In genomic region chr16:11632455-11632921, GRCh38 we compare ENCODE assay signal across 1 cellular context.
TF ChIP-seq lines count a peak whose summit lies in the region.

No MANE protein-coding gene starts in this region.

TF ChIP-seq in K562, 482 proteins besides CTCF, POLR2A, EP300 and RAD21:
- TF ChIP-seq ATF2 (CRISPR knock-in tag; IDR thresholded peaks at IDR 0.05) (no peak), ESRRA (IDR thresholded peaks at IDR 0.05; ENCODE audit: borderline replicate concordance, low read depth) (0 out of 2 replicates have a peak, but pooled peaks have one; percentile 2), GMEB1 (CRISPR knock-in tag; IDR thresholded peaks at IDR 0.05) (no peak)
